Comparison of ENCODE assay signal across 25 cellular contexts in genomic region chr5:98909363-98909762, GRCh38. TPM values are rescaled to one million over a fixed set of nuclear protein-coding genes. Genes with fewer than 3 reads are reported as not detected.
A peak's percentile ranks its signal among the peaks of the same experiment; 100 is the strongest.
DNase-seq lines count a peak whose midpoint lies in the region; ATAC-seq and TF ChIP-seq lines count a peak whose summit lies in the region.
"Had no signal": no experiment of that assay in that cellular context is flagged by ENCODE, and none has a peak within 500 bp of the region (broad histone marks: within the 10 kb centered on the region; RNA-seq: fewer than 3 reads in every experiment).

No MANE protein-coding gene starts in this region.

- peaks cover 4% of the 10 kb centered on the region; the same call in 1 of the 2 replicates for H3K36me3 ChIP-seq in GM23338 (ENCODE audit: insufficient read depth)
- H3K36me3 ChIP-seq: cardiac muscle cell had no signal

- no peak overlapping the region for H2AFZ ChIP-seq in GM23338

- no peaks in the 10 kb centered on the region for H3K27me3 ChIP-seq in GM23338 (ENCODE audit: insufficient read depth)
- H3K27me3 ChIP-seq: cardiac muscle cell, heart left ventricle, pancreas, upper lobe of left lung had no signal

- peaks cover 73% of the 10 kb centered on the region for H3K4me1 Mint-ChIP-seq in activated T-cell treated with anti-CD3 and anti-CD28 coated beads, Interleukin-2, amount 50 U/mL, for 72 hours (ENCODE audit: low read depth)
- peaks cover 30% of the 10 kb centered on the region for H3K4me1 Mint-ChIP-seq in GM23338
- peaks cover 50% of the 10 kb centered on the region for H3K4me1 Mint-ChIP-seq in central memory CD8-positive, alpha-beta T cell
- peaks cover 36 to 52% of the 10 kb centered on the region in 2 donors for H3K4me1 Mint-ChIP-seq in stimulated activated naive B cell treated with anti-CD40 and anti-IgM and Interleukin-4, amounts not matched to agents 10 μg/mL and 1 μg/mL and 100 μg/mL, for 72 hours

- H3K36me3 Mint-ChIP-seq in activated T-cell treated with anti-CD3 and anti-CD28 coated beads, Interleukin-2, amount 50 U/mL, for 72 hours (ENCODE audit: insufficient read depth in 2 of 2) = peaks cover 4 to 14% of the 10 kb centered on the region in 2 donors
- H3K36me3 Mint-ChIP-seq in GM23338 (ENCODE audit: low read depth) = peaks cover 5% of the 10 kb centered on the region; the same call in 2 of the 3 replicates
- H3K36me3 Mint-ChIP-seq in central memory CD8-positive, alpha-beta T cell (ENCODE audit: insufficient read depth) = peaks cover 22% of the 10 kb centered on the region
- peaks cover 10 to 11% of the 10 kb centered on the region in 2 donors for H3K36me3 Mint-ChIP-seq in stimulated activated naive B cell treated with anti-CD40 and anti-IgM and Interleukin-4, amounts not matched to agents 10 μg/mL and 1 μg/mL and 100 μg/mL, for 72 hours

- peaks cover 31% of the 10 kb centered on the region for H4K20me1 ChIP-seq in GM23338 (replicated peaks; ENCODE audit: insufficient read depth)

- peaks cover 33% of the 10 kb centered on the region for H3K4me1 ChIP-seq in GM23338 (ENCODE audit: insufficient read depth)

- no peaks in the 10 kb centered on the region for H3K9me2 ChIP-seq in GM23338 (ENCODE audit: insufficient read depth)

- no peak overlapping the region; the same call in 1 of the 2 replicates for H3K27ac ChIP-seq in GM23338 (ENCODE audit: low read depth)
- H3K27ac ChIP-seq: cardiac muscle cell, heart left ventricle, pancreas, RWPE1, upper lobe of left lung had no signal

- H3K9me3 Mint-ChIP-seq in activated T-cell treated with anti-CD3 and anti-CD28 coated beads, Interleukin-2, amount 50 U/mL, for 72 hours = no peaks in the 10 kb centered on the region
- H3K9me3 Mint-ChIP-seq in GM23338 = no peaks in the 10 kb centered on the region
- no peaks in the 10 kb centered on the region for H3K9me3 Mint-ChIP-seq in central memory CD8-positive, alpha-beta T cell
- H3K9me3 Mint-ChIP-seq in stimulated activated naive B cell treated with anti-CD40 and anti-IgM and Interleukin-4, amounts not matched to agents 10 μg/mL and 1 μg/mL and 100 μg/mL, for 72 hours = no peaks in the 10 kb centered on the region
- H3K9me3 Mint-ChIP-seq: CD14-positive monocyte; dendritic cell treated with granulocyte-macrophage colony-stimulating factor and Interleukin-4, amounts not matched to agents 40 ng/mL and 50 ng/mL, for 4 days had no signal

- peak overlapping the region in 1 of 2 donors; percentile 38 for H3K4me3 Mint-ChIP-seq in activated T-cell treated with anti-CD3 and anti-CD28 coated beads, Interleukin-2, amount 50 U/mL, for 72 hours
- H3K4me3 Mint-ChIP-seq in GM23338 = no peak overlapping the region
- no peak overlapping the region for H3K4me3 Mint-ChIP-seq in central memory CD8-positive, alpha-beta T cell
- H3K4me3 Mint-ChIP-seq in stimulated activated naive B cell treated with anti-CD40 and anti-IgM and Interleukin-4, amounts not matched to agents 10 μg/mL and 1 μg/mL and 100 μg/mL, for 72 hours = no peak overlapping the region
- H3K4me3 Mint-ChIP-seq: CD14-positive monocyte; dendritic cell treated with granulocyte-macrophage colony-stimulating factor and Interleukin-4, amounts not matched to agents 40 ng/mL and 50 ng/mL, for 4 days had no signal

- no peak for ATAC-seq in activated T-cell treated with anti-CD3 and anti-CD28 coated beads, Interleukin-2, amount 50 U/mL, for 72 hours (replicated peaks in 1 of 2)
- no peak for ATAC-seq in GM23338
- no peak for ATAC-seq in central memory CD8-positive, alpha-beta T cell (replicated peaks; ENCODE audit: extremely low read depth, poor library complexity, severe bottlenecking)
- ATAC-seq in stimulated activated naive B cell treated with anti-CD40 and anti-IgM and Interleukin-4, amounts not matched to agents 10 μg/mL and 1 μg/mL and 100 μg/mL, for 72 hours (replicated peaks) = no peak
- ATAC-seq: heart left ventricle, pancreas, right cardiac atrium had no signal

- DNase-seq in activated T-cell treated with anti-CD3 and anti-CD28 coated beads, Interleukin-2, amount 50 U/mL, for 72 hours = no peak
- DNase-seq in activated T-cell treated with anti-CD3 and anti-CD28 coated beads, Interleukin-2, amount 50 U/mL, for 48 hours = no peak
- DNase-seq in GM23338 (ENCODE audit: low spot score) (no peak), DMS53 treated with DMSO at 0.1 percent for 48 hours (lab: John Stamatoyannopoulos, UW; ENCODE audit: unreplicated experiment) (no peak), foreskin melanocyte (no peak)
- no peak for DNase-seq in central memory CD8-positive, alpha-beta T cell (ENCODE audit: low spot score in 2 of 2)
- no peak for DNase-seq in stimulated activated naive B cell treated with anti-CD40 and anti-IgM and Interleukin-4, amounts not matched to agents 10 μg/mL and 1 μg/mL and 100 μg/mL, for 72 hours
- no peak for DNase-seq in activated CD4-positive, CD25-positive, alpha-beta regulatory T cell (lab: John Stamatoyannopoulos, UW)
- DNase-seq: activated CD4-positive, CD25-positive, alpha-beta regulatory T cell treated with anti-CD3 and anti-CD28 coated beads, Interleukin-2, amount 50 U/mL, for 72 hours; activated effector memory CD4-positive, alpha-beta T cell treated with anti-CD3 and anti-CD28 coated beads, Interleukin-2, amount 50 U/mL, for 16 hours; anterior cingulate cortex; DMS53; heart left ventricle; mammary epithelial cell; NCI-H1092 treated with DMSO at 0.1 percent for 48 hours; NCI-H1930; NCI-H2227 treated with DMSO at 0.1 percent for 48 hours; pancreas; right cardiac atrium; stimulated activated CD4-positive, alpha-beta T cell treated with anti-CD3 and anti-CD28 coated beads, Interleukin-12 subunit alpha, Interleukin-12 subunit beta, amount 100 ng/mL, for 4 hours; upper lobe of left lung had no signal

- no peak overlapping the region for H3K4me2 ChIP-seq in GM23338

- H3F3A ChIP-seq in GM23338 (replicated peaks; ENCODE audit: low read depth) = no peaks in the 10 kb centered on the region

- no peak for TF ChIP-seq CTCF in GM23338 (conservative IDR thresholded peaks at IDR 0.05; ENCODE audit: low read depth in 2 of 2)

- H3K27ac Mint-ChIP-seq in activated T-cell treated with anti-CD3 and anti-CD28 coated beads, Interleukin-2, amount 50 U/mL, for 72 hours = peak overlapping the region; percentile 90
- H3K27ac Mint-ChIP-seq in GM23338 = peak overlapping the region; percentile 82
- H3K27ac Mint-ChIP-seq in central memory CD8-positive, alpha-beta T cell (ENCODE audit: low read depth) = peak overlapping the region; percentile 17
- H3K27ac Mint-ChIP-seq in stimulated activated naive B cell treated with anti-CD40 and anti-IgM and Interleukin-4, amounts not matched to agents 10 μg/mL and 1 μg/mL and 100 μg/mL, for 72 hours = peak overlapping the region; percentile 2
- H3K27ac Mint-ChIP-seq: dendritic cell treated with granulocyte-macrophage colony-stimulating factor and Interleukin-4, amounts not matched to agents 40 ng/mL and 50 ng/mL, for 4 days had no signal

- no peaks in the 10 kb centered on the region for H3K27me3 Mint-ChIP-seq in activated T-cell treated with anti-CD3 and anti-CD28 coated beads, Interleukin-2, amount 50 U/mL, for 72 hours (ENCODE audit: low read depth)
- peaks cover 2% of the 10 kb centered on the region for H3K27me3 Mint-ChIP-seq in GM23338 (ENCODE audit: insufficient read depth, low read depth, poor library complexity)
- no peaks in the 10 kb centered on the region for H3K27me3 Mint-ChIP-seq in central memory CD8-positive, alpha-beta T cell
- no peaks in the 10 kb centered on the region for H3K27me3 Mint-ChIP-seq in stimulated activated naive B cell treated with anti-CD40 and anti-IgM and Interleukin-4, amounts not matched to agents 10 μg/mL and 1 μg/mL and 100 μg/mL, for 72 hours
- H3K27me3 Mint-ChIP-seq: dendritic cell treated with granulocyte-macrophage colony-stimulating factor and Interleukin-4, amounts not matched to agents 40 ng/mL and 50 ng/mL, for 4 days had no signal

- H3K4me3 ChIP-seq in GM23338 = no peak overlapping the region
- H3K4me3 ChIP-seq: cardiac muscle cell, heart left ventricle, pancreas, upper lobe of left lung had no signal

- H3K79me2 ChIP-seq in GM23338 (replicated peaks; ENCODE audit: insufficient read depth) = peaks cover 94% of the 10 kb centered on the region

TF ChIP-seq in GM23338, 12 proteins besides CTCF, POLR2A, EP300 and RAD21 (continues in another document):
- TF ChIP-seq POLR2AphosphoS5 (IDR thresholded peaks at IDR 0.05; ENCODE audit: low read depth) = no peak
- TF ChIP-seq, protein P1, sequence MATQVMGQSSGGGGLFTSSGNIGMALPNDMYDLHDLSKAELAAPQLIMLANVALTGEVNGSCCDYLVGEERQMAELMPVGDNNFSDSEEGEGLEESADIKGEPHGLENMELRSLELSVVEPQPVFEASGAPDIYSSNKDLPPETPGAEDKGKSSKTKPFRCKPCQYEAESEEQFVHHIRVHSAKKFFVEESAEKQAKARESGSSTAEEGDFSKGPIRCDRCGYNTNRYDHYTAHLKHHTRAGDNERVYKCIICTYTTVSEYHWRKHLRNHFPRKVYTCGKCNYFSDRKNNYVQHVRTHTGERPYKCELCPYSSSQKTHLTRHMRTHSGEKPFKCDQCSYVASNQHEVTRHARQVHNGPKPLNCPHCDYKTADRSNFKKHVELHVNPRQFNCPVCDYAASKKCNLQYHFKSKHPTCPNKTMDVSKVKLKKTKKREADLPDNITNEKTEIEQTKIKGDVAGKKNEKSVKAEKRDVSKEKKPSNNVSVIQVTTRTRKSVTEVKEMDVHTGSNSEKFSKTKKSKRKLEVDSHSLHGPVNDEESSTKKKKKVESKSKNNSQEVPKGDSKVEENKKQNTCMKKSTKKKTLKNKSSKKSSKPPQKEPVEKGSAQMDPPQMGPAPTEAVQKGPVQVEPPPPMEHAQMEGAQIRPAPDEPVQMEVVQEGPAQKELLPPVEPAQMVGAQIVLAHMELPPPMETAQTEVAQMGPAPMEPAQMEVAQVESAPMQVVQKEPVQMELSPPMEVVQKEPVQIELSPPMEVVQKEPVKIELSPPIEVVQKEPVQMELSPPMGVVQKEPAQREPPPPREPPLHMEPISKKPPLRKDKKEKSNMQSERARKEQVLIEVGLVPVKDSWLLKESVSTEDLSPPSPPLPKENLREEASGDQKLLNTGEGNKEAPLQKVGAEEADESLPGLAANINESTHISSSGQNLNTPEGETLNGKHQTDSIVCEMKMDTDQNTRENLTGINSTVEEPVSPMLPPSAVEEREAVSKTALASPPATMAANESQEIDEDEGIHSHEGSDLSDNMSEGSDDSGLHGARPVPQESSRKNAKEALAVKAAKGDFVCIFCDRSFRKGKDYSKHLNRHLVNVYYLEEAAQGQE (IDR thresholded peaks at IDR 0.05; ENCODE audit: unreplicated experiment) = no peak
- no peak for TF ChIP-seq EZH2 (IDR thresholded peaks at IDR 0.05; ENCODE audit: low read depth, unreplicated experiment)
- no peak for TF ChIP-seq JUNB (IDR thresholded peaks at IDR 0.05; ENCODE audit: unreplicated experiment)
- no peak for TF ChIP-seq STAT1 (IDR thresholded peaks at IDR 0.05; ENCODE audit: unreplicated experiment)

RNA-seq across cellular contexts. Expression of gene CHD1, which starts 19.4 kb away (rescaled TPM):
- total RNA-seq in activated T-cell treated with anti-CD3 and anti-CD28 coated beads, Interleukin-2, amount 50 U/mL, for 72 hours = 10 to 100 TPM; 66.4 to 67.4 TPM
- 75.6 and 82.4 TPM in 2 replicates for total RNA-seq in GM23338 (2014; rRNA removed; shearing (Covaris generic))
- polyA plus RNA-seq in GM23338 (2016; fragmentation: Nextera tagmentation; extraction: Ambion mirVana) = 31.2 and 36.4 TPM in 2 replicates

Comparison
In these comparisons a context has a peak if more than half of its experiments do, and no peak if none do; other contexts are left out.
1. H3K27ac Mint-ChIP-seq: peak in every context shown above with its lines; median percentile 90 in activated T-cell treated with anti-CD3 and anti-CD28 coated beads, Interleukin-2, amount 50 U/mL, for 72 hours; 82 in GM23338; 17 in central memory CD8-positive, alpha-beta T cell; 2 in stimulated activated naive B cell treated with anti-CD40 and anti-IgM and Interleukin-4, amounts not matched to agents 10 μg/mL and 1 μg/mL and 100 μg/mL, for 72 hours.